1 cellular context compared by ENCODE assay signal in genomic region chr15:55196458-55197361, GRCh38.
TF ChIP-seq lines count a peak whose summit lies in the region.

RSL24D1 (minus strand) TSS chr15:55196941; CDS start chr15:55196890, 51 bp downstream.

TF ChIP-seq in HepG2, 621 proteins besides CTCF, POLR2A, EP300 and RAD21 (continued from another document and continues in another):
- TF ChIP-seq CREB1 (IDR thresholded peaks at IDR 0.05) = peak; percentile 82
- peak; percentile 94 for TF ChIP-seq CREB1 (CRISPR knock-in tag; IDR thresholded peaks at IDR 0.05)
- peak; percentile 28 for TF ChIP-seq FOXJ3 (CRISPR knock-in tag; IDR thresholded peaks at IDR 0.05; ENCODE audit: borderline replicate concordance)
- no peak for TF ChIP-seq RAD51 (IDR thresholded peaks at IDR 0.05; ENCODE audit: borderline replicate concordance)
- TF ChIP-seq HOXA9 (CRISPR knock-in tag; IDR thresholded peaks at IDR 0.05; ENCODE audit: borderline replicate concordance) = 0 out of 2 replicates have a peak, but pooled peaks have one; percentile 19
- TF ChIP-seq RXRA (CRISPR knock-in tag; IDR thresholded peaks at IDR 0.05) = peak; percentile 48; the same call in 1 of the 2 replicates
- TF ChIP-seq DDIT3 (CRISPR knock-in tag; IDR thresholded peaks at IDR 0.05) = no peak
- peak; percentile 83 for TF ChIP-seq TFDP1 (CRISPR knock-in tag; IDR thresholded peaks at IDR 0.05; ENCODE audit: borderline replicate concordance)
- peak; percentile 61; the same call in 1 of the 2 replicates for TF ChIP-seq SIN3A (IDR thresholded peaks at IDR 0.05; ENCODE audit: borderline replicate concordance, low read depth, low read length)
- 0 out of 2 replicates have a peak, but pooled peaks have one; percentile 36 for TF ChIP-seq ZNF609 (CRISPR knock-in tag; IDR thresholded peaks at IDR 0.05; ENCODE audit: borderline replicate concordance)
- peak; percentile 41; the same call in 1 of the 2 replicates for TF ChIP-seq KLF11 (CRISPR knock-in tag; IDR thresholded peaks at IDR 0.05)
- no peak; the same call in 1 of the 2 replicates for TF ChIP-seq ZNF670 (CRISPR knock-in tag; IDR thresholded peaks at IDR 0.05; ENCODE audit: borderline replicate concordance)
- no peak for TF ChIP-seq SNAPC4 (CRISPR knock-in tag; IDR thresholded peaks at IDR 0.05)
- no peak for TF ChIP-seq ZNF691 (CRISPR knock-in tag; IDR thresholded peaks at IDR 0.05; ENCODE audit: borderline replicate concordance, low read depth)
- peak; percentile 65 for TF ChIP-seq AGO2 (optimal IDR thresholded peaks at IDR 0.05; ENCODE audit: low read depth, low read length)
- no peak for TF ChIP-seq SOX6 (IDR thresholded peaks at IDR 0.05)
- TF ChIP-seq SOX6 (CRISPR knock-in tag; IDR thresholded peaks at IDR 0.05) = 0 out of 2 replicates have a peak, but pooled peaks have one; percentile 44
- TF ChIP-seq ATF4 (CRISPR knock-in tag; IDR thresholded peaks at IDR 0.05) = peak; percentile 42 to 99; a peak in 2 of 4 replicates
- peak; percentile 96 for TF ChIP-seq DMAP1 (CRISPR knock-in tag; IDR thresholded peaks at IDR 0.05)
- TF ChIP-seq ZNF687 (CRISPR knock-in tag; IDR thresholded peaks at IDR 0.05) = peak; percentile 99
- TF ChIP-seq KLF6 (CRISPR knock-in tag; IDR thresholded peaks at IDR 0.05) = peak; percentile 70
- TF ChIP-seq AHR (CRISPR knock-in tag; IDR thresholded peaks at IDR 0.05) = peak; percentile 49; the same call in 1 of the 2 replicates
- peak; percentile 78 for TF ChIP-seq ZMAT3 (CRISPR knock-in tag; conservative IDR thresholded peaks at IDR 0.05)
- 0 out of 2 replicates have a peak, but pooled peaks have one; percentile 7 for TF ChIP-seq ZSCAN20 (CRISPR knock-in tag; IDR thresholded peaks at IDR 0.05; ENCODE audit: borderline replicate concordance)
- peak; percentile 73 for TF ChIP-seq ZGPAT (CRISPR knock-in tag; IDR thresholded peaks at IDR 0.05)
- peak; percentile 29; the same call in 1 of the 2 replicates for TF ChIP-seq HOXA5 (CRISPR knock-in tag; IDR thresholded peaks at IDR 0.05)
- peak; percentile 89; the same call in 1 of the 2 replicates for TF ChIP-seq ZNF451 (CRISPR knock-in tag; IDR thresholded peaks at IDR 0.05)
- TF ChIP-seq KDM5B (CRISPR knock-in tag; IDR thresholded peaks at IDR 0.05; ENCODE audit: borderline replicate concordance) = peak; percentile 60; the same call in 1 of the 2 replicates
- no peak for TF ChIP-seq CHD4 (IDR thresholded peaks at IDR 0.05; ENCODE audit: borderline replicate concordance, low read length)
- peak; percentile 47; the same call in 1 of the 2 replicates for TF ChIP-seq PATZ1 (CRISPR knock-in tag; IDR thresholded peaks at IDR 0.05)
- TF ChIP-seq MIXL1 (CRISPR knock-in tag; IDR thresholded peaks at IDR 0.05) = 0 out of 2 replicates have a peak, but pooled peaks have one; percentile 16
- TF ChIP-seq ZNF292 (CRISPR knock-in tag; IDR thresholded peaks at IDR 0.05; ENCODE audit: borderline replicate concordance, low read depth) = peak; percentile 38; the same call in 1 of the 2 replicates
- no peak for TF ChIP-seq ZMYM2 (CRISPR knock-in tag; IDR thresholded peaks at IDR 0.05)
- no peak for TF ChIP-seq ZNF343 (CRISPR knock-in tag; IDR thresholded peaks at IDR 0.05)
- no peak for TF ChIP-seq ZNF160 (CRISPR knock-in tag; IDR thresholded peaks at IDR 0.05)
- TF ChIP-seq ZNF441 (CRISPR knock-in tag; IDR thresholded peaks at IDR 0.05; ENCODE audit: borderline replicate concordance) = no peak; the same call in none of the 2 replicates
- TF ChIP-seq MXD1 (CRISPR knock-in tag; IDR thresholded peaks at IDR 0.05) = peak; percentile 47; the same call in 1 of the 2 replicates
